In genomic region chr15:67127334-67127664, GRCh38 we compare ENCODE assay signal across 11 cellular contexts.
DNase-seq lines count a peak whose midpoint lies in the region; ATAC-seq and TF ChIP-seq lines count a peak whose summit lies in the region.
"Had no signal": no experiment of that assay in that cellular context is flagged by ENCODE, and none has a peak within 500 bp of the region (broad histone marks: within the 10 kb centered on the region; RNA-seq: fewer than 3 reads in every experiment).

No MANE protein-coding gene starts in this region.

- H3K9me2 ChIP-seq in hepatocyte (replicated peaks; ENCODE audit: insufficient read depth) = no peaks in the 10 kb centered on the region

- no peak overlapping the region for H3K4me3 ChIP-seq in hepatocyte

- ATAC-seq in T-cell (replicated peaks in 1 of 4) (no peak), HG03439 (IDR thresholded peaks at IDR 0.05; ENCODE audit: unreplicated experiment) (no peak), GM21528 (IDR thresholded peaks at IDR 0.05; ENCODE audit: low FRiP score, unreplicated experiment) (no peak)
- no peak for ATAC-seq in stimulated activated effector memory CD8-positive, alpha-beta T cell treated with anti-CD3 and anti-CD28 coated beads, Interleukin-12 subunit alpha, Interleukin-12 subunit beta, amount 100 ng/mL, for 72 hours

- H3K27me3 ChIP-seq in hepatocyte = no peaks in the 10 kb centered on the region

- H3K36me3 Mint-ChIP-seq in T-helper 2 cell treated with Interferon-gamma antibody and Interleukin-4, amounts not matched to agents 5 μg/mL and 100 μg/mL, for 36 hours (ENCODE audit: low read depth) = peaks cover 21% of the 10 kb centered on the region
- peaks cover 15% of the 10 kb centered on the region for H3K36me3 Mint-ChIP-seq in T-cell
- peaks cover 16% of the 10 kb centered on the region for H3K36me3 Mint-ChIP-seq in stimulated activated effector memory CD8-positive, alpha-beta T cell treated with anti-CD3 and anti-CD28 coated beads, Interleukin-12 subunit alpha, Interleukin-12 subunit beta, amount 100 ng/mL, for 72 hours

- H3K9me3 Mint-ChIP-seq in T-helper 2 cell treated with Interferon-gamma antibody and Interleukin-4, amounts not matched to agents 5 μg/mL and 100 μg/mL, for 36 hours = no peaks in the 10 kb centered on the region
- no peaks in the 10 kb centered on the region for H3K9me3 Mint-ChIP-seq in T-cell
- H3K9me3 Mint-ChIP-seq in stimulated activated effector memory CD8-positive, alpha-beta T cell treated with anti-CD3 and anti-CD28 coated beads, Interleukin-12 subunit alpha, Interleukin-12 subunit beta, amount 100 ng/mL, for 72 hours = no peaks in the 10 kb centered on the region

- H3K27ac ChIP-seq in hepatocyte = peak overlapping the region; percentile 82

- no peaks in the 10 kb centered on the region for H3K27me3 Mint-ChIP-seq in T-helper 2 cell treated with Interferon-gamma antibody and Interleukin-4, amounts not matched to agents 5 μg/mL and 100 μg/mL, for 36 hours (ENCODE audit: low read depth)
- no peaks in the 10 kb centered on the region for H3K27me3 Mint-ChIP-seq in T-cell

- H3K9me3 ChIP-seq in hepatocyte (ENCODE audit: low read depth) = no peaks in the 10 kb centered on the region

- H2AFZ ChIP-seq in hepatocyte = no peak overlapping the region

- H3K4me3 Mint-ChIP-seq in T-helper 2 cell treated with Interferon-gamma antibody and Interleukin-4, amounts not matched to agents 5 μg/mL and 100 μg/mL, for 36 hours = no peak overlapping the region
- H3K4me3 Mint-ChIP-seq in T-cell = no peak overlapping the region
- peak overlapping the region; percentile 3 for H3K4me3 Mint-ChIP-seq in stimulated activated effector memory CD8-positive, alpha-beta T cell treated with anti-CD3 and anti-CD28 coated beads, Interleukin-12 subunit alpha, Interleukin-12 subunit beta, amount 100 ng/mL, for 72 hours

- POLR2A ChIA-PET in T-cell (lab: Charles Lee) = no interaction called here

- peaks cover 98% of the 10 kb centered on the region for H3K79me2 ChIP-seq in hepatocyte

- peaks cover 58% of the 10 kb centered on the region for H3K4me1 ChIP-seq in hepatocyte (ENCODE audit: insufficient read depth)

- peaks cover 38% of the 10 kb centered on the region for H4K20me1 ChIP-seq in hepatocyte (ENCODE audit: insufficient read depth, poor library complexity, severe bottlenecking)

- H3K27ac Mint-ChIP-seq in T-helper 2 cell treated with Interferon-gamma antibody and Interleukin-4, amounts not matched to agents 5 μg/mL and 100 μg/mL, for 36 hours = peak overlapping the region; percentile 31
- peak overlapping the region; percentile 57 to 58 for H3K27ac Mint-ChIP-seq in T-cell
- peak overlapping the region; percentile 30 for H3K27ac Mint-ChIP-seq in stimulated activated effector memory CD8-positive, alpha-beta T cell treated with anti-CD3 and anti-CD28 coated beads, Interleukin-12 subunit alpha, Interleukin-12 subunit beta, amount 100 ng/mL, for 72 hours

- DNase-seq in T-helper 2 cell treated with Interferon-gamma antibody and Interleukin-4, amounts not matched to agents 5 μg/mL and 100 μg/mL, for 36 hours (ENCODE audit: low spot score) = no peak
- DNase-seq in T-helper 2 cell (no peak), T-cell (no peak), hepatocyte (ENCODE audit: low spot score) (no peak)
- no peak for DNase-seq in stimulated activated effector memory CD8-positive, alpha-beta T cell treated with anti-CD3 and anti-CD28 coated beads, Interleukin-12 subunit alpha, Interleukin-12 subunit beta, amount 100 ng/mL, for 72 hours (ENCODE audit: low spot score in 2 of 2)
- DNase-seq in effector CD4-positive, alpha-beta T cell = no peak
- DNase-seq: activated CD8-positive, alpha-beta memory T cell treated with anti-CD3 and anti-CD28 coated beads for 24 hours; central memory CD4-positive, alpha-beta T cell; hippocampal formation had no signal

- H3K4me1 Mint-ChIP-seq in T-helper 2 cell treated with Interferon-gamma antibody and Interleukin-4, amounts not matched to agents 5 μg/mL and 100 μg/mL, for 36 hours (ENCODE audit: low read depth) = peaks cover 62% of the 10 kb centered on the region
- peaks cover 47 to 91% (median 88%) of the 10 kb centered on the region in 3 donors for H3K4me1 Mint-ChIP-seq in T-cell
- H3K4me1 Mint-ChIP-seq in stimulated activated effector memory CD8-positive, alpha-beta T cell treated with anti-CD3 and anti-CD28 coated beads, Interleukin-12 subunit alpha, Interleukin-12 subunit beta, amount 100 ng/mL, for 72 hours = peaks cover 75% of the 10 kb centered on the region

- H3K4me2 ChIP-seq in hepatocyte = peak overlapping the region; percentile 34

- CTCF ChIA-PET in T-cell (lab: Charles Lee) = no interaction called here

- H3K36me3 ChIP-seq in hepatocyte (replicated peaks; ENCODE audit: insufficient read depth, low read depth) = no peaks in the 10 kb centered on the region

- WGBS in hepatocyte (ENCODE audit: low lambda C conversion rate, missing lambda C conversion rate) = 75% methylated on average over 5 of the region's 5 CpGs

- no peak for TF ChIP-seq CTCF in hepatocyte (IDR thresholded peaks at IDR 0.05; ENCODE audit: poor library complexity)
